In genomic region chr2:38751043-38751846, GRCh38 we compare ENCODE assay signal across 1 cellular context.
TF ChIP-seq lines count a peak whose summit lies in the region.

Gene SRSF7 (minus strand): TSS chr2:38751361. CDS start chr2:38751256, 105 bp downstream.

TF ChIP-seq in K562, 482 proteins besides CTCF, POLR2A, EP300 and RAD21 (continued from another document and continues in another):
- no peak for TF ChIP-seq GTF3C2 (IDR thresholded peaks at IDR 0.05; ENCODE audit: borderline replicate concordance, extremely low read depth, insufficient read length)
- TF ChIP-seq FOS (IDR thresholded peaks at IDR 0.05; ENCODE audit: extremely low read depth, insufficient read length), result no peak
- peak; percentile 70 for TF ChIP-seq GMEB1 (CRISPR knock-in tag; IDR thresholded peaks at IDR 0.05)
- no peak for TF ChIP-seq NFYB (IDR thresholded peaks at IDR 0.05; ENCODE audit: extremely low read depth, insufficient read length)
- no peak for TF ChIP-seq ZNF407 (IDR thresholded peaks at IDR 0.05; ENCODE audit: low read depth)
- no peak for TF ChIP-seq TAF15 (IDR thresholded peaks at IDR 0.05; ENCODE audit: low read depth, low read length)
- 0 out of 2 replicates have a peak, but pooled peaks have one; percentile 36 for TF ChIP-seq ZNF217 (CRISPR knock-in tag; IDR thresholded peaks at IDR 0.05)
- TF ChIP-seq FOXK1 (CRISPR knock-in tag; IDR thresholded peaks at IDR 0.05; ENCODE audit: borderline replicate concordance), result peak; percentile 99
- peak; percentile 63 to 94 (median 91) for TF ChIP-seq YY1 (IDR thresholded peaks at IDR 0.05; ENCODE audit: borderline replicate concordance in 1 of 3, control insufficient read depth in 1 of 3, extremely low read depth in 1 of 3, insufficient read depth in 3 of 3, insufficient read length in 1 of 3, insufficient replicate concordance in 2 of 3, low read depth in 1 of 3, low read length in 2 of 3)
- no peak for TF ChIP-seq PTRF (tag; IDR thresholded peaks at IDR 0.05)
- TF ChIP-seq ZNF146 (CRISPR knock-in tag; IDR thresholded peaks at IDR 0.05; ENCODE audit: unreplicated experiment), result peak; percentile 3
- TF ChIP-seq ZBTB8A (IDR thresholded peaks at IDR 0.05; ENCODE audit: partially characterized antibody), result no peak
- TF ChIP-seq PCBP2 (IDR thresholded peaks at IDR 0.05; ENCODE audit: low read depth, low read length, poor library complexity, severe bottlenecking), result peak; percentile 6
- peak; percentile 96 for TF ChIP-seq ZBTB49 (CRISPR knock-in tag; IDR thresholded peaks at IDR 0.05; ENCODE audit: borderline replicate concordance)
- TF ChIP-seq AFF1 (IDR thresholded peaks at IDR 0.05; ENCODE audit: low read depth in 1 of 2, partially characterized antibody in 2 of 2), result peak; percentile 76 to 94
- TF ChIP-seq SRSF9 (IDR thresholded peaks at IDR 0.05; ENCODE audit: borderline replicate concordance, low read depth, low read length), result no peak
- TF ChIP-seq ZC3H8 (IDR thresholded peaks at IDR 0.05), result peak; percentile 94
- no peak for TF ChIP-seq PYGO2 (tag; IDR thresholded peaks at IDR 0.05)
- TF ChIP-seq ARID1B (IDR thresholded peaks at IDR 0.05), result peak; percentile 60
- no peak for TF ChIP-seq DACH1 (IDR thresholded peaks at IDR 0.05; ENCODE audit: partially characterized antibody)
- no peak for TF ChIP-seq ZNF311 (CRISPR knock-in tag; IDR thresholded peaks at IDR 0.05)
- TF ChIP-seq ZFX (CRISPR knock-in tag; IDR thresholded peaks at IDR 0.05), result peak; percentile 94
- TF ChIP-seq MITF (IDR thresholded peaks at IDR 0.05), result no peak
- no peak for TF ChIP-seq POU5F1 (IDR thresholded peaks at IDR 0.05; ENCODE audit: borderline replicate concordance, low read depth, low read length, partially characterized antibody)
- TF ChIP-seq UBTF (IDR thresholded peaks at IDR 0.05; ENCODE audit: borderline replicate concordance in 1 of 2, low read depth in 2 of 2, low read length in 2 of 2), result no peak
- peak; percentile 82 for TF ChIP-seq KLF1 (tag; IDR thresholded peaks at IDR 0.05)
- TF ChIP-seq RBM14 (IDR thresholded peaks at IDR 0.05; ENCODE audit: borderline replicate concordance, insufficient read depth, low read depth, low read length), result peak; percentile 99; the same call in 1 of the 2 replicates
- peak; percentile 91 for TF ChIP-seq CGGBP1 (CRISPR knock-in tag; IDR thresholded peaks at IDR 0.05)
- TF ChIP-seq USF1 (CRISPR knock-in tag; IDR thresholded peaks at IDR 0.05), result peak; percentile 58
